In genomic region chr4:134935320-134935719, GRCh38 we compare ENCODE assay signal across 9 cellular contexts.
DNase-seq lines count a peak whose midpoint lies in the region; ATAC-seq, FAIRE-seq and TF ChIP-seq lines count a peak whose summit lies in the region.
"Had no signal": no experiment of that assay in that cellular context is flagged by ENCODE, and none has a peak within 500 bp of the region (broad histone marks: within the 10 kb centered on the region; RNA-seq: fewer than 3 reads in every experiment).

No MANE protein-coding gene starts in this region.

- 0 out of 2 replicates have a peak, but pooled peaks cover 2% of the 10 kb centered on the region for H3K9me3 ChIP-seq in IMR-90 (ENCODE audit: control insufficient read depth, insufficient read depth, low read length)
- no peaks in the 10 kb centered on the region for H3K9me3 ChIP-seq in prostate gland

- H4K20me1 ChIP-seq in IMR-90 (ENCODE audit: insufficient read depth, low read length) = no peaks in the 10 kb centered on the region

- H3K9ac ChIP-seq in IMR-90 (ENCODE audit: low read depth, low read length) = no peak overlapping the region

- TF ChIP-seq CTCF in GM12865 (IDR thresholded peaks at IDR 0.05; ENCODE audit: insufficient read depth, low read depth, low read length, missing control alignments) (peak; percentile 7), IMR-90 (conservative IDR thresholded peaks at IDR 0.05; ENCODE audit: low read depth, low read length) (0 out of 2 replicates have a peak, but pooled peaks have one; percentile 11), mesothelial cell of epicardium (IDR thresholded peaks at IDR 0.05; ENCODE audit: unreplicated experiment) (peak; percentile 23), prostate gland (IDR thresholded peaks at IDR 0.05) (no peak)

- no peak overlapping the region for H2BK15ac ChIP-seq in IMR-90 (ENCODE audit: low read depth, low read length)

- FAIRE-seq in frontal cortex (lab: Jason Lieb, UNC) = no peak

- ATAC-seq in IMR-90 (ENCODE audit: low read depth) (no peak), HG03175 (IDR thresholded peaks at IDR 0.05; ENCODE audit: unreplicated experiment) (no peak)

- dilution Hi-C loops in IMR-90 (cut with HindIII; ENCODE audit: low sequenced_read_pairs, unreplicated experiment) = no loop called here

- peaks cover 15% of the 10 kb centered on the region for H3K4me1 Mint-ChIP-seq in mesothelial cell of epicardium

- TF ChIP-seq RAD21 in IMR-90 (IDR thresholded peaks at IDR 0.05; ENCODE audit: low read length) = peak; percentile 28; the same call in 1 of the 2 replicates

- no peak overlapping the region for H3K4ac ChIP-seq in IMR-90 (ENCODE audit: low read depth, low read length)

- H3K9me1 ChIP-seq in IMR-90 (ENCODE audit: insufficient read depth, low read length) = no peaks in the 10 kb centered on the region

- H3K27me3 Mint-ChIP-seq in mesothelial cell of epicardium (ENCODE audit: low read depth) = no peaks in the 10 kb centered on the region

- no peak overlapping the region for H2BK20ac ChIP-seq in IMR-90 (ENCODE audit: low read depth, low read length)

- H3K4me3 Mint-ChIP-seq in mesothelial cell of epicardium = no peak overlapping the region
- H3K4me3 Mint-ChIP-seq: T-helper 2 cell treated with Interferon-gamma antibody and Interleukin-4, amounts not matched to agents 5 μg/mL and 100 μg/mL, for 36 hours had no signal

- in situ Hi-C loops in IMR-90 (cut with MboI; ENCODE audit: low sequenced_read_pairs) = no loop called here

- H3K4me2 ChIP-seq in IMR-90 (ENCODE audit: low read depth, low read length) = no peak overlapping the region

- no peak overlapping the region for H3K4me3 ChIP-seq in GM12865 (ENCODE audit: low read depth, low read length)
- H3K4me3 ChIP-seq in IMR-90 (ENCODE audit: insufficient read depth, low read depth, low read length) = no peak overlapping the region
- no peak overlapping the region for H3K4me3 ChIP-seq in prostate gland

- POLR2A ChIA-PET in IMR-90 (lab: Charles Lee; ENCODE audit: unreplicated experiment) = no interaction called here

- no peak overlapping the region for H2BK5ac ChIP-seq in IMR-90 (ENCODE audit: low read depth, low read length, poor library complexity, severe bottlenecking)

- H3K9me3 Mint-ChIP-seq in mesothelial cell of epicardium = peaks cover 4% of the 10 kb centered on the region
- H3K9me3 Mint-ChIP-seq: T-helper 2 cell treated with Interferon-gamma antibody and Interleukin-4, amounts not matched to agents 5 μg/mL and 100 μg/mL, for 36 hours had no signal

- WGBS in IMR-90 (ENCODE audit: extremely low coverage in 2 of 2, insufficient read length in 1 of 2), 2 experiments = no CpG with 5 or more reads among the region's 2 CpGs
- 54% methylated on average over 2 of the region's 2 CpGs for WGBS in prostate gland

- H2AK5ac ChIP-seq in IMR-90 (ENCODE audit: low read depth, low read length) = no peak overlapping the region

- DNase-seq in GM12865 (ENCODE audit: low read depth) (peak; percentile 3), IMR-90 (no peak), amniotic epithelial cell (ENCODE audit: low read depth) (peak; percentile 10), mesothelial cell of epicardium (ENCODE audit: low spot score in 2 of 2, unreplicated experiment in 2 of 2) (no peak), frontal cortex (ENCODE audit: low spot score in 2 of 2) (no peak), prostate gland (ENCODE audit: low spot score) (no peak), HCEC 1CT (no peak)

- TF ChIP-seq POLR2A in IMR-90 (IDR thresholded peaks at IDR 0.05; ENCODE audit: low read depth, low read length) (no peak), prostate gland (IDR thresholded peaks at IDR 0.05) (no peak)

- CTCF ChIA-PET in IMR-90 (lab: Yijun Ruan, JAX) = no interaction called here

- no TSS peak for BruUV-seq in IMR-90 (replicated peaks; lab: Mats Ljungman, UMichigan)

- no peak overlapping the region for H2AFZ ChIP-seq in IMR-90 (replicated peaks; ENCODE audit: low read length, poor library complexity)

- H3K56ac ChIP-seq in IMR-90 (ENCODE audit: extremely low read depth, insufficient read depth, low read length) = no peak overlapping the region

- no peaks in the 10 kb centered on the region for H3K79me1 ChIP-seq in IMR-90 (ENCODE audit: low read depth in 1 of 2, low read length in 2 of 2)

- no peaks in the 10 kb centered on the region for H3K27me3 ChIP-seq in IMR-90 (ENCODE audit: control insufficient read depth, insufficient read depth, low read length)
- no peaks in the 10 kb centered on the region for H3K27me3 ChIP-seq in prostate gland (replicated peaks; ENCODE audit: insufficient read depth)

- H3K27ac Mint-ChIP-seq in mesothelial cell of epicardium = no peak overlapping the region
- H3K27ac Mint-ChIP-seq: T-helper 2 cell treated with Interferon-gamma antibody and Interleukin-4, amounts not matched to agents 5 μg/mL and 100 μg/mL, for 36 hours had no signal

- no peak overlapping the region for H3K23ac ChIP-seq in IMR-90 (ENCODE audit: low read depth, low read length)

- no peak overlapping the region for H3K18ac ChIP-seq in IMR-90 (ENCODE audit: low read depth, low read length)

- H2AK9ac ChIP-seq in IMR-90 (replicated peaks; ENCODE audit: low read depth, low read length, poor library complexity) = no peak overlapping the region

- intact Hi-C loops in IMR-90 (cut with micrococcal nuclease) (no loop called here), prostate gland (cut with DNase I) (no loop called here)

- H4K5ac ChIP-seq in IMR-90 (ENCODE audit: low read depth, low read length) = no peak overlapping the region

- H3K4me1 ChIP-seq in IMR-90 (ENCODE audit: control insufficient read depth, insufficient read depth, low read length) (no peaks in the 10 kb centered on the region), prostate gland (replicated peaks) (no peaks in the 10 kb centered on the region)

- no peak overlapping the region for H4K8ac ChIP-seq in IMR-90 (ENCODE audit: low read depth in 2 of 2, low read length in 2 of 2)

- H3K27ac ChIP-seq in IMR-90 (ENCODE audit: insufficient read depth, low read length) = no peak overlapping the region
- no peak overlapping the region for H3K27ac ChIP-seq in prostate gland

- H3K36me3 ChIP-seq in IMR-90 (ENCODE audit: control insufficient read depth, insufficient read depth, low read length) (no peaks in the 10 kb centered on the region), prostate gland (no peaks in the 10 kb centered on the region)

- H3K36me3 Mint-ChIP-seq in mesothelial cell of epicardium = no peaks in the 10 kb centered on the region

- no peak overlapping the region for H4K91ac ChIP-seq in IMR-90 (ENCODE audit: insufficient read depth, low read depth, low read length)

- H2BK120ac ChIP-seq in IMR-90 (ENCODE audit: low read depth, low read length) = no peak overlapping the region

- no peak overlapping the region for H3K14ac ChIP-seq in IMR-90 (replicated peaks; ENCODE audit: low read depth, low read length)

TF ChIP-seq in IMR-90, 13 proteins besides CTCF, POLR2A, EP300 and RAD21:
- no peak for TF ChIP-seq ELK1 (IDR thresholded peaks at IDR 0.05; ENCODE audit: borderline replicate concordance, low read depth, low read length)
- TF ChIP-seq RFX5 (IDR thresholded peaks at IDR 0.05; ENCODE audit: low read depth, low read length) = no peak
- no peak for TF ChIP-seq RCOR1 (IDR thresholded peaks at IDR 0.05; ENCODE audit: insufficient replicate concordance, low read length)
- TF ChIP-seq MXI1 (IDR thresholded peaks at IDR 0.05; ENCODE audit: borderline replicate concordance, low read depth, low read length) = no peak
- no peak for TF ChIP-seq MAFK (IDR thresholded peaks at IDR 0.05; ENCODE audit: low read depth, low read length)
- TF ChIP-seq USF2 (IDR thresholded peaks at IDR 0.05; ENCODE audit: low read depth, low read length) = no peak
- no peak for TF ChIP-seq CEBPB (IDR thresholded peaks at IDR 0.05; ENCODE audit: low read depth, low read length)
- TF ChIP-seq BHLHE40 (IDR thresholded peaks at IDR 0.05; ENCODE audit: low read depth, low read length) = no peak
- TF ChIP-seq FOS (IDR thresholded peaks at IDR 0.05; ENCODE audit: low read depth, low read length) = no peak
- TF ChIP-seq SMC3 (IDR thresholded peaks at IDR 0.05; ENCODE audit: low read depth, low read length) = no peak
- TF ChIP-seq NFE2L2 (IDR thresholded peaks at IDR 0.05; ENCODE audit: low read depth, low read length) = no peak
- TF ChIP-seq CHD1 (IDR thresholded peaks at IDR 0.05; ENCODE audit: low read depth, low read length) = no peak
- TF ChIP-seq MAZ (IDR thresholded peaks at IDR 0.05; ENCODE audit: borderline replicate concordance, low read depth, low read length) = no peak

Comparison
In these comparisons a context has a peak if more than half of its experiments do, and no peak if none do; other contexts are left out.
1. DNase-seq: peak in GM12865 (single experiment) and amniotic epithelial cell (single experiment); none in IMR-90 (single experiment), mesothelial cell of epicardium (0 of 2), frontal cortex (0 of 2), prostate gland (single experiment) and HCEC 1CT (single experiment).
2. CTCF ChIP-seq: peak in GM12865 (single experiment), IMR-90 (single experiment) and mesothelial cell of epicardium (single experiment); none in prostate gland (0 of 4).